ENCODE assay signal across 8 cellular contexts in the genomic region with DNA sequence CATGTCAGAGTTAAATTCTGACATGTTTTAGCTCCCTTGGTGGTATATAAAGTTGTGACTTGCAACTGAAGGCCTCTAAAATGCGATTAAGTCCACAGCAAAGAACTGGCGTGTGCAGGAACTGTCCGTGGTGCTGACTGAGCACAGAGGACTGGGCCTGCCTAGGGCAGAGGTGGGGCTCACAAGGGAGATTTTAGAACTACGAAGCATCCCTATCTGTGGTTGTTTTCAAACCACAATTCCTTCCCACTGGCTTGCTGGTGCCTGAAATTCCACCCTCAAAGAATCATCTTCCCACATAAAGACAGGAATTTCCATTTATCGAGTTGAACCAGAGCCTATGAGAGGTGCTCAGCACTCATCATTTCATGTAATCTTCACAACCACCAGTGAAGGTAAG. TPM values are rescaled to one million over a fixed set of nuclear protein-coding genes. Genes with fewer than 3 reads are reported as not detected.
DNase-seq lines count a peak whose midpoint lies in the region; ATAC-seq and TF ChIP-seq lines count a peak whose summit lies in the region.

No MANE protein-coding gene starts in this region.

- no peak for TF ChIP-seq POLR2A in NB4 (IDR thresholded peaks at IDR 0.05; ENCODE audit: extremely low read depth, insufficient read length)

- no peak overlapping the region for H3K4me3 ChIP-seq in NB4 (ENCODE audit: low read depth, low read length)

- ATAC-seq in GM18873 (IDR thresholded peaks at IDR 0.05; ENCODE audit: low FRiP score, unreplicated experiment) = no peak
- ATAC-seq in HG02970 (IDR thresholded peaks at IDR 0.05; ENCODE audit: low FRiP score, unreplicated experiment) = no peak

- TF ChIP-seq CTCF in NB4 (IDR thresholded peaks at IDR 0.05; ENCODE audit: low read depth, low read length) = no peak

- peak; percentile 15 for DNase-seq in GDM1 (lab: John Stamatoyannopoulos, UW)
- DNase-seq in NB4 (ENCODE audit: low read depth) = peak; percentile 64
- DNase-seq in amniotic epithelial cell (ENCODE audit: low read depth) = peak; percentile 53
- DNase-seq in lung microvascular endothelial cell (ENCODE audit: low read depth in 2 of 2) = peak; percentile 61 to 73
- no peak for DNase-seq in SKM-1 treated with dmso at 0.1 percent for 144 hours (lab: John Stamatoyannopoulos, UW; ENCODE audit: unreplicated experiment)
- DNase-seq in cerebellar nuclear complex (lab: John Stamatoyannopoulos, UW) = no peak

RNA-seq across cellular contexts. Expression of gene RIMS4, which starts 30.1 kb away (rescaled TPM):
- total RNA-seq in lung microvascular endothelial cell = under 0.01 TPM in 1 of 2 replicates, not detected in the other

RNA-seq across cellular contexts. Expression of gene KCNK15, which starts 34.6 kb away (rescaled TPM):
- total RNA-seq in lung microvascular endothelial cell = not detected in 2 replicates

Comparison
In these comparisons a context has a peak if more than half of its experiments do, and no peak if none do; other contexts are left out.
1. DNase-seq: peak in GDM1 (single experiment), NB4 (single experiment), amniotic epithelial cell (single experiment) and lung microvascular endothelial cell (2 of 2); none in SKM-1 treated with dmso at 0.1 percent for 144 hours (single experiment) and cerebellar nuclear complex (0 of 2).